In genomic region chr6:47787620-47788497, GRCh38 we compare ENCODE assay signal across 8 cellular contexts. TPM values are rescaled to one million over a fixed set of nuclear protein-coding genes. Genes with fewer than 3 reads are reported as not detected.
DNase-seq lines count a peak whose midpoint lies in the region; ATAC-seq, FAIRE-seq and TF ChIP-seq lines count a peak whose summit lies in the region.

No MANE protein-coding gene starts in this region.

- WGBS in A549 (ENCODE audit: missing lambda C conversion rate): 16% methylated on average over 17 of the region's 20 CpGs

- H3K4me1 ChIP-seq in A549: no peaks in the 10 kb centered on the region; the same call in 2 of the 3 replicates

- no peak for TF ChIP-seq EP300 in A549 (IDR thresholded peaks at IDR 0.05)

- peak; percentile 92 to 93 for TF ChIP-seq RAD21 in A549 (conservative IDR thresholded peaks at IDR 0.05 in 1 of 2, IDR thresholded peaks at IDR 0.05 in 1 of 2)

- TF ChIP-seq CTCF in A549 (IDR thresholded peaks at IDR 0.05): peak; percentile 87
- TF ChIP-seq CTCF in WI38 (IDR thresholded peaks at IDR 0.05; ENCODE audit: low read depth, low read length): peak; percentile 82

- POLR2A ChIA-PET in A549 (lab: Yijun Ruan, JAX): no interaction called here

- H3K27ac ChIP-seq in A549: no peak overlapping the region

- CTCF ChIA-PET in A549 (lab: Yijun Ruan, JAX): interaction anchor here (0.7 to 3.3 kb wide), 24 partner anchors 9 to 1744 kb away, joined by 3 to 27 read pairs (median 4); no protein-coding TSS in a partner anchor

- H3K4me3 ChIP-seq in A549 (no peak overlapping the region), WI38 (ENCODE audit: low read depth, low read length) (no peak overlapping the region)

- DNase-seq in A549 (ENCODE audit: low read depth in 1 of 2, low spot score in 1 of 2) (peak; percentile 47 to 59), NCI-H2107 treated with DMSO at 0.1 percent for 48 hours (lab: John Stamatoyannopoulos, UW; ENCODE audit: unreplicated experiment) (peak; percentile 14), left lobe of liver (ENCODE audit: low spot score) (peak; percentile 60)
- peak; percentile 28 for DNase-seq in central memory CD4-positive, alpha-beta T cell
- peak; percentile 38 to 43 for DNase-seq in stimulated activated CD4-positive, alpha-beta T cell treated with anti-CD3 and anti-CD28 coated beads, Interleukin-2, amount 100 ng/mL, for 48 hours

- no peak for TF ChIP-seq POLR2A in A549 (IDR thresholded peaks at IDR 0.05; ENCODE audit: low read length)
- TF ChIP-seq POLR2A in GM18505 (IDR thresholded peaks at IDR 0.05; ENCODE audit: borderline replicate concordance, extremely low read depth, insufficient read depth, insufficient read length): no peak

- peak overlapping the region; percentile 67 for H3K4me2 ChIP-seq in A549

- H3K9me3 ChIP-seq in A549: no peaks in the 10 kb centered on the region

- no peak for FAIRE-seq in A549 (lab: Jason Lieb, UNC)

- ATAC-seq in A549: peak; percentile 80 to 92
- peak; percentile 88 for ATAC-seq in GM18505 (IDR thresholded peaks at IDR 0.05; ENCODE audit: unreplicated experiment)
- ATAC-seq in HG03039 (IDR thresholded peaks at IDR 0.05; ENCODE audit: unreplicated experiment): peak; percentile 81
- peak; percentile 99 for ATAC-seq in left lobe of liver

TF ChIP-seq in A549, 52 proteins besides CTCF, POLR2A, EP300 and RAD21:
- peak; percentile 87 for TF ChIP-seq SMC3 (IDR thresholded peaks at IDR 0.05)
- no peak for TF ChIP-seq CBX2 (IDR thresholded peaks at IDR 0.05; ENCODE audit: borderline replicate concordance, low read depth)

RNA-seq across cellular contexts. Expression of gene OPN5, which starts 6.0 kb away (rescaled TPM):
- polyA plus RNA-seq in A549 (2011; rRNA removed) (not detected in 2 replicates), A549 (2017; fragmentation: RNase III; extraction: RNeasy Plus Mini Kit Qiagen cat#74134 plus additional on column Dnase treatment) (not detected in 3 replicates)
- not detected in 2 replicates for polyA plus RNA-seq in A549 (2012; cell fraction: cytosol; rRNA removed)
- polyA plus RNA-seq in A549 (2012; cell fraction: nucleus; rRNA removed): not detected in 2 replicates
- polyA minus RNA-seq in A549 (2011; rRNA and poly(A)+ RNA removed): not detected in 2 replicates
- not detected for total RNA-seq in left lobe of liver
